1 cellular context compared by ENCODE assay signal in genomic region chr7:2374830-2375728, GRCh38.
TF ChIP-seq lines count a peak whose summit lies in the region.

No MANE protein-coding gene starts in this region.

TF ChIP-seq in GM23338, 12 proteins besides CTCF, POLR2A, EP300 and RAD21 (continued from another document):
- TF ChIP-seq ZNF462 (CRISPR knock-in tag; IDR thresholded peaks at IDR 0.05) (no peak), ZNF331 (CRISPR knock-in tag; IDR thresholded peaks at IDR 0.05; ENCODE audit: low read depth) (no peak), REST (IDR thresholded peaks at IDR 0.05; ENCODE audit: unreplicated experiment) (no peak), POLR2AphosphoS5 (IDR thresholded peaks at IDR 0.05; ENCODE audit: low read depth) (no peak), JUNB (IDR thresholded peaks at IDR 0.05; ENCODE audit: unreplicated experiment) (no peak)
